In genomic region chr17:19002191-19002590, GRCh38 we compare ENCODE assay signal across 14 cellular contexts. TPM values are rescaled to one million over a fixed set of nuclear protein-coding genes. Genes with fewer than 3 reads are reported as not detected.
DNase-seq lines count a peak whose midpoint lies in the region; ATAC-seq and TF ChIP-seq lines count a peak whose summit lies in the region.
"Had no signal": no experiment of that assay in that cellular context is flagged by ENCODE, and none has a peak within 500 bp of the region (broad histone marks: within the 10 kb centered on the region; RNA-seq: fewer than 3 reads in every experiment).

No MANE protein-coding gene starts in this region.

- H3F3A ChIP-seq in SK-N-SH (replicated peaks; ENCODE audit: insufficient read depth) (peaks cover 5% of the 10 kb centered on the region), neural progenitor cell (ENCODE audit: low read depth) (peaks cover 6% of the 10 kb centered on the region)

- H3K4me1 Mint-ChIP-seq in IgD-negative memory B cell = peaks cover 15 to 27% (median 24%) of the 10 kb centered on the region in 3 donors
- peaks cover 3% of the 10 kb centered on the region for H3K4me1 Mint-ChIP-seq in neural progenitor cell

- no peak for ATAC-seq in SK-N-SH treated with all-trans-retinoic acid at 6 μM for 48 hours
- ATAC-seq: pancreas had no signal

- TF ChIP-seq EP300 in SK-N-SH (IDR thresholded peaks at IDR 0.05; ENCODE audit: borderline replicate concordance in 1 of 2, low read depth in 1 of 2, low read length in 1 of 2) = no peak

- H3K4me3 Mint-ChIP-seq in IgD-negative memory B cell (peak overlapping the region; percentile 62 to 95 (median 72)), neural progenitor cell (no peak overlapping the region)

- POLR2A ChIA-PET in SK-N-SH (lab: Yijun Ruan, JAX) = no interaction called here

- H4K20me1 ChIP-seq in SK-N-SH (ENCODE audit: insufficient read depth) (no peaks in the 10 kb centered on the region), neural progenitor cell (ENCODE audit: low read depth) (peaks cover 40% of the 10 kb centered on the region)

- H3K36me3 ChIP-seq in SK-N-SH (replicated peaks in 1 of 2; ENCODE audit: control insufficient read depth in 1 of 2, insufficient read depth in 2 of 2, low read length in 1 of 2) (peaks cover 0 to 4% of the 10 kb centered on the region in 2 experiments), colonic mucosa (no peaks in the 10 kb centered on the region), neural progenitor cell (no peaks in the 10 kb centered on the region)
- H3K36me3 ChIP-seq: pancreas had no signal

- H3K4me1 ChIP-seq in SK-N-SH (ENCODE audit: control insufficient read depth in 1 of 2, insufficient read depth in 2 of 2, low read depth in 1 of 2, low read length in 1 of 2) (peaks cover 8 to 14% of the 10 kb centered on the region in 2 experiments; a peak in 2 of 4 replicates), colonic mucosa (peaks cover 9% of the 10 kb centered on the region), neural progenitor cell (peaks cover 24% of the 10 kb centered on the region)

- TF ChIP-seq RAD21 in SK-N-SH (IDR thresholded peaks at IDR 0.05; ENCODE audit: low read length) = no peak

- H3K27me3 ChIP-seq in SK-N-SH (ENCODE audit: insufficient read depth) (no peaks in the 10 kb centered on the region), colonic mucosa (no peaks in the 10 kb centered on the region), neural progenitor cell (no peaks in the 10 kb centered on the region)
- H3K27me3 ChIP-seq: pancreas had no signal

- no peak overlapping the region for H3K4me3 ChIP-seq in SK-N-SH (ENCODE audit: low read depth in 2 of 2, low read length in 1 of 2)
- H3K4me3 ChIP-seq in colonic mucosa = peak overlapping the region; percentile 64
- H3K4me3 ChIP-seq in neural progenitor cell = no peak overlapping the region

- TF ChIP-seq CTCF in SK-N-SH (IDR thresholded peaks at IDR 0.05) (no peak), colonic mucosa (IDR thresholded peaks at IDR 0.05) (no peak), neural progenitor cell (IDR thresholded peaks at IDR 0.05) (no peak)

- H3K79me2 ChIP-seq in SK-N-SH (ENCODE audit: insufficient read depth) (peaks cover 63% of the 10 kb centered on the region; the same call in 1 of the 2 replicates), neural progenitor cell (ENCODE audit: low read depth) (peaks cover 22% of the 10 kb centered on the region)

- H3K9me3 Mint-ChIP-seq in IgD-negative memory B cell = no peaks in the 10 kb centered on the region
- H3K9me3 Mint-ChIP-seq in neural progenitor cell = peaks cover 6% of the 10 kb centered on the region

- H3K27ac Mint-ChIP-seq in IgD-negative memory B cell (peak overlapping the region in 1 of 3 donors; percentile 71), neural progenitor cell (no peak overlapping the region)

- H3K9ac ChIP-seq in SK-N-SH (no peak overlapping the region; the same call in none of the 2 replicates), colonic mucosa (ENCODE audit: low read depth in 2 of 2, low read length in 2 of 2) (peak overlapping the region; percentile 33 to 81), neural progenitor cell (no peak overlapping the region)

- H3K9me3 ChIP-seq in SK-N-SH (no peaks in the 10 kb centered on the region), colonic mucosa (no peaks in the 10 kb centered on the region), neural progenitor cell (ENCODE audit: low read depth) (no peaks in the 10 kb centered on the region)
- H3K9me3 ChIP-seq: pancreas had no signal

- intact Hi-C loops in colonic mucosa (cut with DNase I) = no loop called here

- no peaks in the 10 kb centered on the region for H3K9me2 ChIP-seq in SK-N-SH

- no peak overlapping the region for H2AFZ ChIP-seq in SK-N-SH (ENCODE audit: low read depth)
- H2AFZ ChIP-seq in neural progenitor cell (replicated peaks) = no peak overlapping the region

- H3K36me3 Mint-ChIP-seq in IgD-negative memory B cell = no peaks in the 10 kb centered on the region
- no peaks in the 10 kb centered on the region for H3K36me3 Mint-ChIP-seq in neural progenitor cell

- peak overlapping the region; percentile 79 for H3K4me2 ChIP-seq in SK-N-SH
- peak overlapping the region; percentile 100 for H3K4me2 ChIP-seq in neural progenitor cell

- DNase-seq in SK-N-SH = no peak
- no peak for DNase-seq in colonic mucosa
- no peak for DNase-seq in neural progenitor cell (ENCODE audit: low spot score)
- DNase-seq in NCI-H2081 treated with DMSO at 0.1 percent for 48 hours (lab: John Stamatoyannopoulos, UW) = no peak
- no peak for DNase-seq in mesenteric fat pad (ENCODE audit: low spot score)
- no peak for DNase-seq in AG08395 (ENCODE audit: low spot score)
- DNase-seq: activated effector memory CD4-positive, alpha-beta T cell treated with anti-CD3 and anti-CD28 coated beads, Interleukin-2, amount 50 U/mL, for 16 hours; NCI-H82 had no signal

- WGBS in SK-N-SH (ENCODE audit: low lambda C conversion rate) = 89% methylated on average over 5 of the region's 5 CpGs

- no peak overlapping the region for H3K27ac ChIP-seq in SK-N-SH (ENCODE audit: low read depth in 2 of 2, low read length in 1 of 2)
- no peak overlapping the region for H3K27ac ChIP-seq in colonic mucosa
- H3K27ac ChIP-seq in neural progenitor cell = no peak overlapping the region
- H3K27ac ChIP-seq: 22Rv1 had no signal

- H3K27me3 Mint-ChIP-seq in IgD-negative memory B cell = no peaks in the 10 kb centered on the region
- peaks cover 11% of the 10 kb centered on the region for H3K27me3 Mint-ChIP-seq in neural progenitor cell (ENCODE audit: insufficient read depth, low read depth)

- CTCF ChIA-PET in SK-N-SH (lab: Yijun Ruan, JAX) = interaction anchor here (3.2 kb wide), 1 partner anchor 41 kb away, joined by 14 read pairs; no protein-coding TSS in a partner anchor

TF ChIP-seq in SK-N-SH, 30 proteins besides CTCF, POLR2A, EP300 and RAD21:
- TF ChIP-seq, protein P1, sequence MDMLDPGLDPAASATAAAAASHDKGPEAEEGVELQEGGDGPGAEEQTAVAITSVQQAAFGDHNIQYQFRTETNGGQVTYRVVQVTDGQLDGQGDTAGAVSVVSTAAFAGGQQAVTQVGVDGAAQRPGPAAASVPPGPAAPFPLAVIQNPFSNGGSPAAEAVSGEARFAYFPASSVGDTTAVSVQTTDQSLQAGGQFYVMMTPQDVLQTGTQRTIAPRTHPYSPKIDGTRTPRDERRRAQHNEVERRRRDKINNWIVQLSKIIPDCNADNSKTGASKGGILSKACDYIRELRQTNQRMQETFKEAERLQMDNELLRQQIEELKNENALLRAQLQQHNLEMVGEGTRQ (IDR thresholded peaks at IDR 0.05; ENCODE audit: borderline replicate concordance, low read depth, low read length) = no peak
- no peak for TF ChIP-seq SIN3A (IDR thresholded peaks at IDR 0.05; ENCODE audit: borderline replicate concordance, low read depth, low read length)
- TF ChIP-seq, protein P2, sequence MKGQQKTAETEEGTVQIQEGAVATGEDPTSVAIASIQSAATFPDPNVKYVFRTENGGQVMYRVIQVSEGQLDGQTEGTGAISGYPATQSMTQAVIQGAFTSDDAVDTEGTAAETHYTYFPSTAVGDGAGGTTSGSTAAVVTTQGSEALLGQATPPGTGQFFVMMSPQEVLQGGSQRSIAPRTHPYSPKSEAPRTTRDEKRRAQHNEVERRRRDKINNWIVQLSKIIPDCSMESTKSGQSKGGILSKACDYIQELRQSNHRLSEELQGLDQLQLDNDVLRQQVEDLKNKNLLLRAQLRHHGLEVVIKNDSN (IDR thresholded peaks at IDR 0.05; ENCODE audit: borderline replicate concordance, low read depth) = no peak
TF ChIP-seq in SK-N-SH: peak in this region for 0.

TF ChIP-seq in SK-N-SH treated with all-trans-retinoic acid at 6 μM for 48 hours, 23 proteins besides CTCF, POLR2A, EP300 and RAD21 (continues in another document):
- TF ChIP-seq CSDC2 (CRISPR knock-in tag; IDR thresholded peaks at IDR 0.05) = no peak
- no peak for TF ChIP-seq ZNF565 (CRISPR knock-in tag; conservative IDR thresholded peaks at IDR 0.05; ENCODE audit: low read depth)
- no peak for TF ChIP-seq ESRRG (CRISPR knock-in tag; IDR thresholded peaks at IDR 0.05)
- no peak for TF ChIP-seq BACH2 (CRISPR knock-in tag; IDR thresholded peaks at IDR 0.05; ENCODE audit: borderline replicate concordance)
- no peak for TF ChIP-seq ZNF70 (CRISPR knock-in tag; IDR thresholded peaks at IDR 0.05)
- no peak for TF ChIP-seq CSRNP3 (CRISPR knock-in tag; IDR thresholded peaks at IDR 0.05)

RNA-seq across cellular contexts. Expression of gene FAM83G, which starts 2.4 kb away (rescaled TPM):
- 6.4 and 6.5 TPM in 2 replicates for polyA plus RNA-seq in SK-N-SH (2012; rRNA removed)
- 2.2 and 3.8 TPM in 2 replicates for polyA plus RNA-seq in SK-N-SH (2012; cell fraction: cytosol; rRNA removed)
- polyA plus RNA-seq in SK-N-SH (2012; cell fraction: nucleus; rRNA removed) = 13.1 and 14.0 TPM in 2 replicates
- polyA plus RNA-seq in IgD-negative memory B cell = 6.8 TPM
- 10 to 100 TPM; 24.4 to 24.8 TPM for total RNA-seq in colonic mucosa
- total RNA-seq in neural progenitor cell (ENCODE audit: low replicate concordance) = 9.9 and 24.3 TPM in 2 replicates
- total RNA-seq in mesenteric fat pad = 8.9 TPM

RNA-seq across cellular contexts. Expression of gene GRAP, which starts 44.6 kb away (rescaled TPM):
- polyA plus RNA-seq in SK-N-SH (2012; rRNA removed) (0.02 TPM in 1 of 2 replicates, not detected in the other), IgD-negative memory B cell (123 TPM)
- polyA plus RNA-seq in SK-N-SH (2012; cell fraction: cytosol; rRNA removed) = 0.01 TPM in 2 replicates
- polyA plus RNA-seq in SK-N-SH (2012; cell fraction: nucleus; rRNA removed) = 0.25 and 0.27 TPM in 2 replicates
- total RNA-seq in colonic mucosa (1 to 10 TPM in 1 of 2 donors, under 1 TPM in 1; 0.93 to 1.1 TPM), neural progenitor cell (ENCODE audit: low replicate concordance) (0.46 TPM in 1 of 2 replicates, not detected in the other), mesenteric fat pad (5.9 TPM)

RNA-seq across cellular contexts. Expression of gene SLC5A10, which starts 50.2 kb away (rescaled TPM):
- polyA plus RNA-seq in SK-N-SH (2012; rRNA removed) (not detected in 2 replicates), IgD-negative memory B cell (0.79 TPM)
- polyA plus RNA-seq in SK-N-SH (2012; cell fraction: cytosol; rRNA removed) = not detected in 2 replicates
- polyA plus RNA-seq in SK-N-SH (2012; cell fraction: nucleus; rRNA removed) = 0.01 TPM in 2 replicates
- total RNA-seq in colonic mucosa (under 1 TPM in 1 of 2 donors, not detected in 1; 0.16 TPM), neural progenitor cell (ENCODE audit: low replicate concordance) (not detected in 2 replicates), mesenteric fat pad (not detected)
- total RNA-seq: G401, kidney epithelial cell, pancreas had no signal

Comparison
In these comparisons a context has a peak if more than half of its experiments do, and no peak if none do; other contexts are left out.
1. H3K9ac ChIP-seq: peak in colonic mucosa (2 of 2); none in SK-N-SH (single experiment) and neural progenitor cell (single experiment).